Comparison of ENCODE assay signal across 15 cellular contexts in the genomic region with DNA sequence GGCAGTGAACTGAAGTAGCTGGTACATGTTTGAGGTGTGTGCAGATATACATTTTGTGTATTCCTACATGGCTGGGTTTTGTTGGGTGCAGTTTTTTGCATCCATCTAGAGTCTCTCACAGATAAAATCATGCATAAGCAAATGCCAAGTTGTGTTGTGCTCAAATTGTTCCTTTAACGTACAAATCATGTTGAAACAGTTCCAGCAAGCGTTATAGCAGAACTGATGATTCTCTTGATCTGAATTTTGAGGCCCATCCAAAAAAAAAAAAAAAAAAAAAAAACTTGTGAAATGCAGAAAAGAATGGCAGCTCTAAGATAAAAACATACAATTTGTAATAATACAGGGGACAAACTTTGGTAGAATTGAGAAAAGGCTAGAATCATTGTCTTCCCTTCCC.
DNase-seq lines count a peak whose midpoint lies in the region; ATAC-seq and TF ChIP-seq lines count a peak whose summit lies in the region.
"Had no signal": no experiment of that assay in that cellular context is flagged by ENCODE, and none has a peak within 500 bp of the region (broad histone marks: within the 10 kb centered on the region; RNA-seq: fewer than 3 reads in every experiment).

No MANE protein-coding gene starts in this region.

- no peak overlapping the region for H3K27ac ChIP-seq in mesenchymal stem cell (ENCODE audit: low read length, poor library complexity, severe bottlenecking)
- H3K27ac ChIP-seq: C4-2B had no signal

- WGBS in mesenchymal stem cell, result 100% methylated on average over 1 of the region's 2 CpGs

- H4K91ac ChIP-seq in mesenchymal stem cell (ENCODE audit: low read length), result no peak overlapping the region

- peak; percentile 9 for ATAC-seq in Right ventricle myocardium superior (ENCODE audit: poor library complexity)
- ATAC-seq in left ventricle myocardium superior, result no peak
- ATAC-seq: GM23338 had no signal

- H3K27me3 ChIP-seq in mesenchymal stem cell (ENCODE audit: control insufficient read depth in 1 of 2, insufficient read depth in 1 of 2, low read length in 2 of 2), result no peaks in the 10 kb centered on the region
- H3K27me3 ChIP-seq: BE2C had no signal

- H3K79me1 ChIP-seq in mesenchymal stem cell (replicated peaks; ENCODE audit: low read length, poor library complexity, severe bottlenecking), result peaks cover 25% of the 10 kb centered on the region

- H3K9me3 ChIP-seq in mesenchymal stem cell (ENCODE audit: control insufficient read depth, low read length), result no peaks in the 10 kb centered on the region
- H3K9me3 ChIP-seq: BE2C had no signal

- H3K36me3 ChIP-seq in mesenchymal stem cell (ENCODE audit: control insufficient read depth in 1 of 2, insufficient read depth in 2 of 2, low read depth in 1 of 2, low read length in 2 of 2), result no peaks in the 10 kb centered on the region
- H3K36me3 ChIP-seq: BE2C had no signal

- no peak for DNase-seq in Right ventricle myocardium superior
- DNase-seq in left ventricle myocardium superior, result no peak
- peak; percentile 35 for DNase-seq in choroid plexus epithelial cell (ENCODE audit: low read depth)
- no peak for DNase-seq in mesenchymal stem cell
- DNase-seq in AG08396 (ENCODE audit: low spot score), result no peak
- no peak for DNase-seq in DMS153 (lab: John Stamatoyannopoulos, UW)
- no peak for DNase-seq in dedifferentiated amniotic fluid mesenchymal stem cell (ENCODE audit: extremely low spot score)
- DNase-seq: ACHN; BE2C; CD4-positive, alpha-beta memory T cell; DMS79 treated with DMSO at 0.1 percent for 48 hours; EL; H7 had no signal

- no peak overlapping the region for H2BK15ac ChIP-seq in mesenchymal stem cell (ENCODE audit: low read depth, poor library complexity, severe bottlenecking)

- TF ChIP-seq CTCF in choroid plexus epithelial cell (conservative IDR thresholded peaks at IDR 0.05; ENCODE audit: low read depth, low read length), result no peak

- H3K4ac ChIP-seq in mesenchymal stem cell (ENCODE audit: low read depth in 1 of 2, low read length in 2 of 2), result no peak overlapping the region

- no peak overlapping the region for H3K23ac ChIP-seq in mesenchymal stem cell (ENCODE audit: low read length in 2 of 2)

- H3K4me3 ChIP-seq in choroid plexus epithelial cell (ENCODE audit: low read depth, low read length) (no peak overlapping the region), mesenchymal stem cell (ENCODE audit: insufficient read depth in 1 of 2, low read depth in 1 of 2, low read length in 2 of 2) (no peak overlapping the region)
- H3K4me3 ChIP-seq: GM23338 had no signal

- no peak overlapping the region for H2AFZ ChIP-seq in mesenchymal stem cell (ENCODE audit: low read depth, low read length)
- H2AFZ ChIP-seq: GM23338 had no signal

- no peak overlapping the region for H3K14ac ChIP-seq in mesenchymal stem cell (ENCODE audit: low read length in 2 of 2)

- no peak overlapping the region for H3K9ac ChIP-seq in mesenchymal stem cell (ENCODE audit: low read length)

- intact Hi-C loops in Right ventricle myocardium superior (cut with DNase I) (no loop called here), left ventricle myocardium superior (cut with micrococcal nuclease) (no loop called here)

- H3K4me1 ChIP-seq in mesenchymal stem cell (ENCODE audit: control insufficient read depth, insufficient read depth, low read depth, low read length), result peaks cover 3% of the 10 kb centered on the region
- H3K4me1 ChIP-seq: BE2C had no signal

- no peak overlapping the region for H2BK12ac ChIP-seq in mesenchymal stem cell (ENCODE audit: low read length in 2 of 2)

- no peak overlapping the region for H4K8ac ChIP-seq in mesenchymal stem cell (ENCODE audit: low read length)

- H2BK120ac ChIP-seq in mesenchymal stem cell (ENCODE audit: low read depth, low read length), result no peak overlapping the region

- H3K18ac ChIP-seq in mesenchymal stem cell (ENCODE audit: low read depth in 1 of 2, low read length in 2 of 2), result no peak overlapping the region

- peak overlapping the region; percentile 16 for H3K4me2 ChIP-seq in mesenchymal stem cell (ENCODE audit: low read length, poor library complexity, severe bottlenecking)
- H3K4me2 ChIP-seq: GM23338 had no signal

- H2AK5ac ChIP-seq in mesenchymal stem cell (ENCODE audit: low read length, severe bottlenecking), result no peak overlapping the region

- no peak overlapping the region for H2BK5ac ChIP-seq in mesenchymal stem cell (ENCODE audit: low read depth, low read length, poor library complexity, severe bottlenecking)
